11 cellular contexts compared by ENCODE assay signal in the genomic region with DNA sequence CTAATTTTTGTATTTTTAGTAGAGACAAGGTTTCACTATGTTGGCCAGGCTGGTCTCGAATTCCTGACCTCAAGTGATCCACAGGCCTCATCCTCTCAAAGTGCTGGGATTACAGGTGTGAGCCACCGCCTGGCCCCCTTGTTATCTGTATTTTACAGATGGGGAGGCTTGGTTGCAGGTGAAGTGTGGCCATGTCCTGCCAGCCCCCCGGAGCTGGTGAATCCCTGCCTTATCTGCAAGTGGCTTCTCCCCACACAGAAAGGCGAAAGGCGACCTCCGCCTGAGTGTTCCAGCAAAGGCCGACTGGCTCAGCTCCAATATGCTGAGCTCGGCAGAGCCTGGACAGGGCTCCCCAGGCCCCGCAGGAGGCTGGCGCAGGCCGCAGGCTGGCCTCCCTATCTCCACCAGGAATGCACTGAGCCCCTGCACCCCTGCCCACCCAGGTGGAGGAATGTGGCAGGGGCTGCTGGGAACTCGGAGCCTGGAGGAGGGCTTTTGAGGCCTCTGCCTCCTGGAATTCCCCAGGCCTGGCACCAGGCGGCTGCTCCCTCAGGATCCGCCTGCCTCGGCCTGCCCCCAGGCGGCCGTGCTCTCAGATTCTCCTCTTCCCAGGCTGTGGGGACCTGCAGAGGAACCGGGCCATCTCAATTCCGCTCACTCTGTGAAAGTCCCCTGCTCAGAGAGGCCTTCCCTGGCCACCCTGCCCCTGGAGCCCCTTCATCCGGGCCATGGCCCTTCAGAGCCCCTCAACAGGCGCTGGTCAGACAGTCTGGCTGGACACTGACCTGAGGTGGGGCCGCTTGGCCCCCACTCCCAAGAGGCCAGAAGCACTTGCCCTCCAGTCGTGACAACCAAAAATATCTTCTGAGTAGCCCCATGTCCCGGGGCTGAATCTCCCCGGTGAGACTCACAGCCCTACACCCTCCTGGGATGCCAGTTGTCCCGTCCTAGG. TPM values are rescaled to one million over a fixed set of nuclear protein-coding genes. Genes with fewer than 3 reads are reported as not detected.
DNase-seq lines count a peak whose midpoint lies in the region; ATAC-seq and TF ChIP-seq lines count a peak whose summit lies in the region.
"Had no signal": no experiment of that assay in that cellular context is flagged by ENCODE, and none has a peak within 500 bp of the region (broad histone marks: within the 10 kb centered on the region; RNA-seq: fewer than 3 reads in every experiment).

No MANE protein-coding gene starts in this region.

- peak overlapping the region; percentile 96 for H2BK120ac ChIP-seq in neuronal stem cell (ENCODE audit: low read depth, low read length)

- no peaks in the 10 kb centered on the region for H3K79me1 ChIP-seq in neuronal stem cell (ENCODE audit: low read depth, low read length)

- no peak overlapping the region for H2AFZ ChIP-seq in neuronal stem cell (ENCODE audit: low read length)

- H3K36me3 ChIP-seq in SJSA1 (peaks cover 10% of the 10 kb centered on the region), neuronal stem cell (replicated peaks in 1 of 2; ENCODE audit: control insufficient read depth in 2 of 2, insufficient read depth in 2 of 2, low read length in 2 of 2) (peaks cover under 1 to 5% of the 10 kb centered on the region in 2 donors)

- DNase-seq in AG09319 (ENCODE audit: extremely low read depth, low read depth) = no peak
- peak; percentile 96 to 97 for DNase-seq in SJSA1 (ENCODE audit: low read depth in 1 of 2, low spot score in 2 of 2)
- DNase-seq in foreskin fibroblast = peak; percentile 45 to 78
- DNase-seq in neuronal stem cell (ENCODE audit: low spot score) = peak; percentile 86
- no peak for DNase-seq in activated effector memory CD4-positive, alpha-beta T cell treated with anti-CD3 and anti-CD28 coated beads, Interleukin-2, amount 50 U/mL, for 16 hours
- DNase-seq in ureter (ENCODE audit: low spot score) = no peak
- DNase-seq: KBM-7 had no signal

- TF ChIP-seq CTCF in AG09319 (IDR thresholded peaks at IDR 0.05; ENCODE audit: low read depth, low read length) (peak; percentile 42), foreskin fibroblast (IDR thresholded peaks at IDR 0.05; ENCODE audit: low read depth, low read length) (no peak)

- WGBS in neuronal stem cell (ENCODE audit: extremely low coverage in 2 of 2, insufficient read length in 2 of 2, insufficient replicate concordance in 1 of 2), 2 donors = no CpG with 5 or more reads among the region's 26 CpGs

- H2BK12ac ChIP-seq in neuronal stem cell (ENCODE audit: low read length) = no peak overlapping the region

- H3K18ac ChIP-seq in neuronal stem cell (ENCODE audit: low read length) = peak overlapping the region; percentile 90

- H3K4me3 ChIP-seq in SJSA1 (no peak overlapping the region), foreskin fibroblast (ENCODE audit: low read depth in 1 of 2, low read length in 2 of 2) (no peak overlapping the region), neuronal stem cell (ENCODE audit: low read length in 2 of 2) (peak overlapping the region in 1 of 2 donors; percentile 9)

- H3K4ac ChIP-seq in neuronal stem cell (ENCODE audit: low read length) = no peak overlapping the region

- H2BK5ac ChIP-seq in neuronal stem cell (ENCODE audit: low read length) = peak overlapping the region; percentile 98

- ATAC-seq in HG02759 (IDR thresholded peaks at IDR 0.05; ENCODE audit: unreplicated experiment) = no peak
- ATAC-seq in GM19455 (IDR thresholded peaks at IDR 0.05; ENCODE audit: unreplicated experiment) = no peak
- ATAC-seq: natural killer cell treated with Interleukin-12 subunit alpha and Interleukin-12 subunit beta and Interleukin-15 and Interleukin-18, amount 100 ng/mL, for 72 hours had no signal

- peak overlapping the region; percentile 25 for H3K23ac ChIP-seq in neuronal stem cell (ENCODE audit: low read depth, low read length, poor library complexity)

- H2AK5ac ChIP-seq in neuronal stem cell (ENCODE audit: low read depth, low read length) = peak overlapping the region; percentile 61

- H3K9me3 ChIP-seq in SJSA1 (replicated peaks) = no peaks in the 10 kb centered on the region
- H3K9me3 ChIP-seq in neuronal stem cell (replicated peaks in 1 of 2; ENCODE audit: control insufficient read depth in 2 of 2, insufficient read depth in 1 of 2, low read depth in 1 of 2, low read length in 2 of 2) = peaks cover 3 to 9% of the 10 kb centered on the region in 2 donors

- no peak overlapping the region for H3K4me2 ChIP-seq in neuronal stem cell (ENCODE audit: insufficient read depth, low read length, poor library complexity, severe bottlenecking)

- H3K27ac ChIP-seq in SJSA1 (peak overlapping the region; percentile 20), neuronal stem cell (replicated peaks; ENCODE audit: low read length) (peak overlapping the region; percentile 88)

- H2BK15ac ChIP-seq in neuronal stem cell (ENCODE audit: low read length) = peak overlapping the region; percentile 63

- no peak overlapping the region for H4K8ac ChIP-seq in neuronal stem cell (ENCODE audit: low read depth, low read length)

- H3K14ac ChIP-seq in neuronal stem cell (ENCODE audit: low read length) = no peak overlapping the region

- no peaks in the 10 kb centered on the region for H3K27me3 ChIP-seq in SJSA1 (replicated peaks)
- no peaks in the 10 kb centered on the region for H3K27me3 ChIP-seq in neuronal stem cell (ENCODE audit: control insufficient read depth in 3 of 3, insufficient read depth in 3 of 3, low read depth in 1 of 3, low read length in 3 of 3)

- H3K4me1 ChIP-seq in SJSA1 (replicated peaks) (peaks cover 53% of the 10 kb centered on the region), neuronal stem cell (ENCODE audit: control insufficient read depth in 2 of 2, insufficient read depth in 1 of 2, low read depth in 1 of 2, low read length in 2 of 2) (peaks cover 7 to 17% of the 10 kb centered on the region in 2 donors)

- H4K91ac ChIP-seq in neuronal stem cell (ENCODE audit: low read depth, low read length, poor library complexity) = no peak overlapping the region

- peak overlapping the region; percentile 32 for H3K9ac ChIP-seq in neuronal stem cell (ENCODE audit: low read depth, low read length, poor library complexity)

RNA-seq across cellular contexts. Expression of a gene that starts 9.3 kb away (rescaled TPM):
- 3.2 and 3.6 TPM in 2 replicates for total RNA-seq in SJSA1 (2014; rRNA removed; shearing (Covaris generic))
- 59.5 TPM for polyA plus RNA-seq in neuronal stem cell (2013, experiment 1 of 2)
- polyA plus RNA-seq in neuronal stem cell (2013, experiment 2 of 2) = 57.4 TPM
- total RNA-seq in ureter = 433 TPM

RNA-seq across cellular contexts. Expression of a gene that starts 10.5 kb away (rescaled TPM):
- 1,057 and 1,367 TPM in 2 replicates for total RNA-seq in SJSA1 (2014; rRNA removed; shearing (Covaris generic))
- 3,158 TPM for polyA plus RNA-seq in neuronal stem cell (2013, experiment 1 of 2)
- 3,117 TPM for polyA plus RNA-seq in neuronal stem cell (2013, experiment 2 of 2)
- 1,691 TPM for total RNA-seq in ureter

RNA-seq across cellular contexts. Expression of a gene that starts 30.7 kb away (rescaled TPM):
- total RNA-seq in SJSA1 (2014; rRNA removed; shearing (Covaris generic)) = 6.9 and 14.9 TPM in 2 replicates
- polyA plus RNA-seq in neuronal stem cell (2013, experiment 1 of 2) = 15.0 TPM
- polyA plus RNA-seq in neuronal stem cell (2013, experiment 2 of 2) = 14.9 TPM
- 4.0 TPM for total RNA-seq in ureter

RNA-seq across cellular contexts. Expression of a gene that starts 51.0 kb away (rescaled TPM):
- not detected in 2 replicates for total RNA-seq in SJSA1 (2014; rRNA removed; shearing (Covaris generic))
- polyA plus RNA-seq in neuronal stem cell (2013, experiment 1 of 2) = not detected
- not detected for polyA plus RNA-seq in neuronal stem cell (2013, experiment 2 of 2)
- 11.4 TPM for total RNA-seq in ureter
- total RNA-seq: natural killer cell treated with Interleukin-12 subunit alpha and Interleukin-12 subunit beta and Interleukin-15 and Interleukin-18, amount 100 ng/mL, for 72 hours; T-helper 2 cell treated with Interferon-gamma antibody and Interleukin-4, amounts not matched to agents 100 ng/mL and 5 ng/mL, for 36 hours had no signal

Comparison
In these comparisons a context has a peak if more than half of its experiments do, and no peak if none do; other contexts are left out.
1. DNase-seq: peak in SJSA1 (2 of 2), foreskin fibroblast (2 of 2) and neuronal stem cell (single experiment); none in AG09319 (single experiment), activated effector memory CD4-positive, alpha-beta T cell treated with anti-CD3 and anti-CD28 coated beads, Interleukin-2, amount 50 U/mL, for 16 hours (single experiment) and ureter (single experiment).
2. RNA of a gene that starts 9.3 kb away (total RNA-seq): 433 TPM in ureter (single experiment); 3.2 to 3.6 TPM in SJSA1; every median in the first group is over 10 times any median in the second.